In genomic region chr12:100576311-100577036, GRCh38 we compare ENCODE assay signal across 11 cellular contexts. TPM values are rescaled to one million over a fixed set of nuclear protein-coding genes. Genes with fewer than 3 reads are reported as not detected.
A peak's percentile ranks its signal among the peaks of the same experiment; 100 is the strongest.
DNase-seq lines count a peak whose midpoint lies in the region; FAIRE-seq and TF ChIP-seq lines count a peak whose summit lies in the region.
"Had no signal": no experiment of that assay in that cellular context is flagged by ENCODE, and none has a peak within 500 bp of the region (broad histone marks: within the 10 kb centered on the region; RNA-seq: fewer than 3 reads in every experiment).

No MANE protein-coding gene starts in this region.

- H3K9ac ChIP-seq in MM.1S (ENCODE audit: low read length): no peak overlapping the region

- H3K36me3 Mint-ChIP-seq in osteocyte (ENCODE audit: unreplicated experiment): no peaks in the 10 kb centered on the region
- H3K36me3 Mint-ChIP-seq: natural killer cell had no signal

- H3K9me2 ChIP-seq in MM.1S (replicated peaks; ENCODE audit: insufficient read depth, low read length): no peaks in the 10 kb centered on the region

- H3K4me3 ChIP-seq in MM.1S (ENCODE audit: low read length): no peak overlapping the region
- no peak overlapping the region for H3K4me3 ChIP-seq in spleen

- no peaks in the 10 kb centered on the region for H4K20me1 ChIP-seq in MM.1S (ENCODE audit: insufficient read depth, low read length)

- H3K9me3 Mint-ChIP-seq in osteocyte (ENCODE audit: unreplicated experiment): no peaks in the 10 kb centered on the region
- H3K9me3 Mint-ChIP-seq: natural killer cell had no signal

- no peaks in the 10 kb centered on the region for H3K9me3 ChIP-seq in MM.1S (replicated peaks; ENCODE audit: insufficient read depth, low read length)
- H3K9me3 ChIP-seq in spleen: no peaks in the 10 kb centered on the region

- peaks cover 52% of the 10 kb centered on the region for H3K79me2 ChIP-seq in MM.1S (ENCODE audit: low read length)

- no peaks in the 10 kb centered on the region for H3K27me3 Mint-ChIP-seq in osteocyte (ENCODE audit: unreplicated experiment)

- H3K36me3 ChIP-seq in MM.1S (replicated peaks; ENCODE audit: insufficient read depth, low read length) (no peaks in the 10 kb centered on the region), spleen (no peaks in the 10 kb centered on the region)

- peak overlapping the region; percentile 67 for H3K27ac Mint-ChIP-seq in osteocyte (ENCODE audit: unreplicated experiment)
- H3K27ac Mint-ChIP-seq: activated CD8-positive, alpha-beta T cell treated with anti-CD3 and anti-CD28 coated beads, Interleukin-2, amount 10 ng/mL, durations not matched to agents 7 days and 5 days; natural killer cell had no signal

- no peak overlapping the region for H3K4me3 Mint-ChIP-seq in osteocyte (ENCODE audit: unreplicated experiment)
- H3K4me3 Mint-ChIP-seq: activated CD8-positive, alpha-beta T cell treated with anti-CD3 and anti-CD28 coated beads, Interleukin-2, amount 10 ng/mL, durations not matched to agents 7 days and 5 days; natural killer cell had no signal

- peak; percentile 64 for FAIRE-seq in colon (lab: Jason Lieb, UNC)

- TF ChIP-seq POLR2A in spleen (IDR thresholded peaks at IDR 0.05): no peak

- H3K4me2 ChIP-seq in MM.1S (ENCODE audit: low read depth, low read length): no peak overlapping the region

- intact Hi-C loops in spleen (cut with DNase I; ENCODE audit: low total_unique reads): no loop called here

- TF ChIP-seq CTCF in osteocyte (IDR thresholded peaks at IDR 0.05): no peak
- no peak for TF ChIP-seq CTCF in MM.1S (IDR thresholded peaks at IDR 0.05; ENCODE audit: low read length)
- no peak for TF ChIP-seq CTCF in spleen (IDR thresholded peaks at IDR 0.05 in 8 of 11, conservative IDR thresholded peaks at IDR 0.05 in 3 of 11)

- H3K27ac ChIP-seq in MM.1S (ENCODE audit: low read length) (no peak overlapping the region), spleen (no peak overlapping the region)

- H3F3A ChIP-seq in MM.1S (ENCODE audit: insufficient read depth, low read length): no peaks in the 10 kb centered on the region

- no peak overlapping the region for H2AFZ ChIP-seq in MM.1S (ENCODE audit: low read length)

- H3K27me3 ChIP-seq in MM.1S (replicated peaks; ENCODE audit: insufficient read depth, low read length): no peaks in the 10 kb centered on the region
- H3K27me3 ChIP-seq in spleen (replicated peaks in 1 of 7): peaks cover 0 to 16% (median 0%) of the 10 kb centered on the region in 7 donors

- 63 to 74% (median 66%) methylated on average over 3 of the region's 3 CpGs for WGBS in spleen, 5 donors

- H3K4me1 ChIP-seq in MM.1S (ENCODE audit: low read length): no peaks in the 10 kb centered on the region
- peaks cover 3 to 25% (median 16%) of the 10 kb centered on the region in 6 donors for H3K4me1 ChIP-seq in spleen

- DNase-seq in ELR (ENCODE audit: low read depth): peak; percentile 96
- DNase-seq in NCI-H2227 (lab: John Stamatoyannopoulos, UW; ENCODE audit: unreplicated experiment): peak; percentile 14
- DNase-seq in osteocyte (ENCODE audit: extremely low spot score, unreplicated experiment): no peak
- no peak for DNase-seq in NCI-H2107 treated with DMSO at 0.1 percent for 48 hours (lab: John Stamatoyannopoulos, UW; ENCODE audit: unreplicated experiment)
- no peak for DNase-seq in MM.1S
- no peak for DNase-seq in activated CD4-positive, alpha-beta T cell treated with anti-CD3 and anti-CD28 coated beads, Interleukin-2, amount 50 U/mL, for 4 hours
- DNase-seq in spleen: no peak
- DNase-seq: activated CD8-positive, alpha-beta T cell treated with anti-CD3 and anti-CD28 coated beads, Interleukin-2, amount 10 ng/mL, durations not matched to agents 7 days and 5 days; effector memory CD4-positive, alpha-beta T cell; natural killer cell had no signal

- peaks cover 27% of the 10 kb centered on the region for H3K4me1 Mint-ChIP-seq in osteocyte (ENCODE audit: unreplicated experiment)

RNA-seq across cellular contexts. Expression of gene GAS2L3, which starts 3.0 kb away (rescaled TPM):
- total RNA-seq in osteocyte: 10.9 and 11.3 TPM in 2 replicates
- 10 to 100 TPM in 1 of 7 donors, 1 to 10 TPM in 6; 5.4 to 10.8 (median 6.7) TPM for total RNA-seq in spleen
- 1 to 10 TPM in 1 of 3 donors, under 1 TPM in 2; 0.49 to 2.3 (median 0.52) TPM for polyA plus RNA-seq in spleen

Comparison
In these comparisons a context has a peak if more than half of its experiments do, and no peak if none do; other contexts are left out.
1. DNase-seq: peak in ELR (single experiment) and NCI-H2227 (single experiment); none in osteocyte (single experiment), NCI-H2107 treated with DMSO at 0.1 percent for 48 hours (single experiment), MM.1S (single experiment), activated CD4-positive, alpha-beta T cell treated with anti-CD3 and anti-CD28 coated beads, Interleukin-2, amount 50 U/mL, for 4 hours (0 of 2) and spleen (single experiment).